Comparison of ENCODE assay signal across 14 cellular contexts in the genomic region with DNA sequence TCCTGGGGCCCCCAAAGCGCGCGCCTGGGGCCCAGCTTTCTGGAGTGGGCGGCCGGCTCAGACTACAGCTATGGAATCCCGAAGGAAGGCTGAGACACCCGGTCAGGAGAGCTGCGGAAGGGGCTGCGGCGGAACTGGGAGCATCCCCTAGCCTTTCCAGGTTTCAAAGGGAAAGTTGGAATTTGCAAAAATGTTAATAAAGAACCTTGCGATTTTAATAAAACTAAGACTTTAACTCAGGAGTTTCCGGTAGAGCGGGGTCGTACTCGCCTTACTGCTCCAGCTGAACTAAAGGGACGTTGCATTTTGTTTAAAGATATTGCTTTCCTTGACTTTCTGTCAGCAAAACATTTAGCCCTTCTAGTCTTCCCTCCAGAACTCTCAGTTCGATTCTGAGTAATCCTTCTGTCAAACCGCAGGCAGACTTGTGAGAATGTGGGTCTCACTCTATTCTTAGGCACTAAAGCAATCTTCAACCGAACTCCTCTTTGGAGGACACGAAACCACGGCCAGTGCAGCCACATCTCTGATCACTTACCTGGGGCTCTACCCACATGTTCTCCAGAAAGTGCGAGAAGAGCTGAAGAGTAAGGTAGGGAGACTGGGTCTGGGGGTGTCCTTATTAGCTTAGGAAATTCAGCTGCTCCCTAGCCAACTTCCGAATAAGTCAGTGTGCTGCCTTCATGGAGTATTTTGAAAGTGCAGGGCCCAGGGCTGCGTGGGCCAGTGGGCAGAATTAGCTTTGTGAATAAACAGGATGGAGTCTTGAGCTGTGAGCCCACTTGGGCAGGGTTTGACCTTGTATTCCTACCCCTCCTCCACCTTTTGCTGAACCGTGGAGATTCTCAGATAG. TPM values are rescaled to one million over a fixed set of nuclear protein-coding genes. Genes with fewer than 3 reads are reported as not detected.
DNase-seq lines count a peak whose midpoint lies in the region; ATAC-seq, FAIRE-seq and TF ChIP-seq lines count a peak whose summit lies in the region.
"Had no signal": no experiment of that assay in that cellular context is flagged by ENCODE, and none has a peak within 500 bp of the region (broad histone marks: within the 10 kb centered on the region; RNA-seq: fewer than 3 reads in every experiment).

No MANE protein-coding gene starts in this region.

- no peak overlapping the region for H3K18ac ChIP-seq in H9 (ENCODE audit: insufficient read length, low read depth, low read length)

- no peak overlapping the region for H3K4ac ChIP-seq in H9 (ENCODE audit: low read depth, low read length)

- H2AK5ac ChIP-seq in H9 (ENCODE audit: insufficient read length, low read length), result no peak overlapping the region

- H3K9me3 Mint-ChIP-seq in H9, result peaks cover 0 to 3% of the 10 kb centered on the region in 2 experiments; a peak in 3 of 5 replicates
- peaks cover 5% of the 10 kb centered on the region for H3K9me3 Mint-ChIP-seq in astrocyte (ENCODE audit: unreplicated experiment)
- H3K9me3 Mint-ChIP-seq: activated T-helper 1 cell treated with anti-CD3 and anti-CD28 coated beads, Interleukin-12 subunit alpha, Interleukin-12 subunit beta, Interleukin-2, Interleukin-4 antibody, amounts not matched to agents 30 ng/mL and 10 ng/mL and 1 ng/mL, durations not matched to agents 14 hours and 24 hours and 36 hours had no signal

- H3K56ac ChIP-seq in H9 (ENCODE audit: insufficient read length, low read depth, low read length), result no peak overlapping the region

- H2BK5ac ChIP-seq in H9 (ENCODE audit: insufficient read length, low read length), result no peak overlapping the region

- H3K4me1 ChIP-seq in H9 (ENCODE audit: insufficient read depth, low read length), result no peaks in the 10 kb centered on the region
- H3K4me1 ChIP-seq in astrocyte (ENCODE audit: insufficient read depth, low read length), result peaks cover 26% of the 10 kb centered on the region
- H3K4me1 ChIP-seq: foreskin keratinocyte had no signal

- peak overlapping the region in 1 of 3 experiments; percentile 67; a peak in 2 of 7 replicates for H3K27ac Mint-ChIP-seq in H9
- no peak overlapping the region for H3K27ac Mint-ChIP-seq in astrocyte (ENCODE audit: unreplicated experiment)
- H3K27ac Mint-ChIP-seq: activated T-helper 1 cell treated with anti-CD3 and anti-CD28 coated beads, Interleukin-12 subunit alpha, Interleukin-12 subunit beta, Interleukin-2, Interleukin-4 antibody, amounts not matched to agents 30 ng/mL and 10 ng/mL and 1 ng/mL, durations not matched to agents 14 hours and 24 hours and 36 hours had no signal

- H2BK12ac ChIP-seq in H9 (ENCODE audit: insufficient read length, low read depth, low read length), result no peak overlapping the region

- no peak overlapping the region for H3K4me3 ChIP-seq in astrocyte (ENCODE audit: insufficient read depth, low read depth, low read length)
- H3K4me3 ChIP-seq in neural cell (ENCODE audit: low read length), result peak overlapping the region; percentile 80

- no peaks in the 10 kb centered on the region for H3F3A ChIP-seq in neural cell (ENCODE audit: insufficient read depth, low read length, poor library complexity, severe bottlenecking)

- H3K4me2 ChIP-seq in H9 (ENCODE audit: insufficient read depth, insufficient read length, low read length) (peak overlapping the region; percentile 82), astrocyte (ENCODE audit: low read length) (peak overlapping the region; percentile 60), neural cell (ENCODE audit: low read length) (no peak overlapping the region)

- no peak for TF ChIP-seq RAD21 in neural cell (conservative IDR thresholded peaks at IDR 0.05)

- in situ Hi-C loops in GM13977 (cut with MboI; ENCODE audit: low pct_unique_long_range_greater_than_20kb, low sequenced_read_pairs, unreplicated experiment), result loop anchor here (10.0 to 25.0 kb wide), 3 partner anchors 212 to 412 kb away; a partner anchor contains a TSS

- H3K4me1 Mint-ChIP-seq in H9, result peaks cover 43 to 46% of the 10 kb centered on the region in 2 experiments
- H3K4me1 Mint-ChIP-seq in astrocyte (ENCODE audit: low read depth, unreplicated experiment), result peaks cover 15% of the 10 kb centered on the region

- no peak for ATAC-seq in HG03095 (IDR thresholded peaks at IDR 0.05; ENCODE audit: unreplicated experiment)
- ATAC-seq in HG02840 (IDR thresholded peaks at IDR 0.05; ENCODE audit: low FRiP score, unreplicated experiment), result no peak
- ATAC-seq: foreskin keratinocyte, PC-3 had no signal

- H3K27me3 ChIP-seq in H9 (ENCODE audit: insufficient read depth, low read length) (peaks cover 58% of the 10 kb centered on the region), astrocyte (ENCODE audit: insufficient read depth, low read length) (peaks cover 75% of the 10 kb centered on the region), neural cell (ENCODE audit: insufficient read depth, low read depth, low read length) (peaks cover 84% of the 10 kb centered on the region)

- no peak overlapping the region for H2BK15ac ChIP-seq in H9 (ENCODE audit: low read depth, low read length)

- H3K23me2 ChIP-seq in H9 (ENCODE audit: insufficient read length, low read depth, low read length, poor library complexity, severe bottlenecking), result peaks cover 25% of the 10 kb centered on the region

- H3K79me1 ChIP-seq in H9 (ENCODE audit: insufficient read depth, low read depth, low read length, poor library complexity, severe bottlenecking), result no peaks in the 10 kb centered on the region

- H3K9me3 ChIP-seq in H9 (ENCODE audit: control insufficient read depth, low read depth, low read length) (no peaks in the 10 kb centered on the region), astrocyte (ENCODE audit: insufficient read depth, low read depth, low read length) (no peaks in the 10 kb centered on the region), neural cell (ENCODE audit: low read length) (no peaks in the 10 kb centered on the region)

- no peak overlapping the region for H4K91ac ChIP-seq in H9 (ENCODE audit: insufficient read length, low read depth, low read length)

- no peak for TF ChIP-seq EP300 in neural cell (conservative IDR thresholded peaks at IDR 0.05; ENCODE audit: poor library complexity, severe bottlenecking)

- no peaks in the 10 kb centered on the region for H3K9me2 ChIP-seq in neural cell (ENCODE audit: insufficient read depth, low read length)

- FAIRE-seq in astrocyte (lab: Jason Lieb, UNC), result no peak
- FAIRE-seq in D721Med (lab: Jason Lieb, UNC), result no peak

- WGBS in H9 (ENCODE audit: extremely low coverage, insufficient read length, low lambda C conversion rate), result no CpG with 5 or more reads among the region's 25 CpGs

- H3K9ac ChIP-seq in H9 (ENCODE audit: extremely low read depth, insufficient read length, low read length) (no peak overlapping the region), astrocyte (ENCODE audit: low read length) (no peak overlapping the region), neural cell (ENCODE audit: low read length) (no peak overlapping the region)

- H2BK120ac ChIP-seq in H9 (ENCODE audit: low read depth, low read length, poor library complexity, severe bottlenecking), result no peak overlapping the region

- H3K27ac ChIP-seq in H9 (ENCODE audit: insufficient read length, low read depth, low read length), result no peak overlapping the region
- H3K27ac ChIP-seq in astrocyte (ENCODE audit: low read depth, low read length), result no peak overlapping the region
- H3K27ac ChIP-seq in neural cell (ENCODE audit: low read length), result no peak overlapping the region
- H3K27ac ChIP-seq: foreskin keratinocyte had no signal

- H2AFZ ChIP-seq in H9 (ENCODE audit: low read length) (no peak overlapping the region), astrocyte (ENCODE audit: low read depth, low read length) (no peak overlapping the region), neural cell (ENCODE audit: low read depth, low read length) (no peak overlapping the region)

- H3K27me3 Mint-ChIP-seq in H9 (ENCODE audit: low read depth) (peaks cover 69% of the 10 kb centered on the region), astrocyte (ENCODE audit: low read depth, unreplicated experiment) (peaks cover 73% of the 10 kb centered on the region)

- no peak overlapping the region for H4K8ac ChIP-seq in H9 (replicated peaks; ENCODE audit: insufficient read length, low read depth, low read length)

- H3K79me2 ChIP-seq in H9 (ENCODE audit: insufficient read depth, low read length) (no peaks in the 10 kb centered on the region), astrocyte (ENCODE audit: insufficient read depth, low read length) (no peaks in the 10 kb centered on the region), neural cell (replicated peaks; ENCODE audit: insufficient read depth, low read length) (no peaks in the 10 kb centered on the region)

- no peak overlapping the region for H3T11ph ChIP-seq in H9 (ENCODE audit: low read length)

- peaks cover 0 to 38% (median 35%) of the 10 kb centered on the region in 3 experiments; a peak in 5 of 7 replicates for H3K36me3 Mint-ChIP-seq in H9 (ENCODE audit: insufficient read depth in 1 of 3, low read depth in 3 of 3)
- H3K36me3 Mint-ChIP-seq in astrocyte (ENCODE audit: low read depth, unreplicated experiment), result peaks cover 3% of the 10 kb centered on the region

- H3K36me3 ChIP-seq in astrocyte (ENCODE audit: insufficient read depth, low read length), result no peaks in the 10 kb centered on the region
- H3K36me3 ChIP-seq in neural cell (ENCODE audit: insufficient read depth, low read length), result no peaks in the 10 kb centered on the region

- H3K23ac ChIP-seq in H9 (ENCODE audit: insufficient read length, low read depth, low read length), result no peak overlapping the region

- H4K5ac ChIP-seq in H9 (ENCODE audit: insufficient read length, low read depth, low read length), result no peak overlapping the region

- no peak overlapping the region for H3K14ac ChIP-seq in H9 (ENCODE audit: insufficient read depth, low read length)

- H3K4me3 Mint-ChIP-seq in H9 (peak overlapping the region; percentile 90 to 95), astrocyte (ENCODE audit: unreplicated experiment) (peak overlapping the region; percentile 5)
- H3K4me3 Mint-ChIP-seq: activated T-helper 1 cell treated with anti-CD3 and anti-CD28 coated beads, Interleukin-12 subunit alpha, Interleukin-12 subunit beta, Interleukin-2, Interleukin-4 antibody, amounts not matched to agents 30 ng/mL and 10 ng/mL and 1 ng/mL, durations not matched to agents 14 hours and 24 hours and 36 hours had no signal

- no peak overlapping the region for H2BK20ac ChIP-seq in H9 (ENCODE audit: low read depth, low read length, poor library complexity, severe bottlenecking)

- no peak for TF ChIP-seq CTCF in GM13977 (IDR thresholded peaks at IDR 0.05; ENCODE audit: extremely low read depth, insufficient read depth, missing control alignments)
- TF ChIP-seq CTCF in H9 (conservative IDR thresholded peaks at IDR 0.05), result no peak
- no peak for TF ChIP-seq CTCF in astrocyte (IDR thresholded peaks at IDR 0.05; ENCODE audit: insufficient read depth, low read depth, low read length)
- TF ChIP-seq CTCF in neural cell (IDR thresholded peaks at IDR 0.05; ENCODE audit: poor library complexity, severe bottlenecking), result no peak
- TF ChIP-seq CTCF in D721Med (IDR thresholded peaks at IDR 0.05; ENCODE audit: insufficient read depth, missing control alignments), result no peak

- H4K20me1 ChIP-seq in H9 (ENCODE audit: control insufficient read depth, insufficient read depth, insufficient read length), result no peaks in the 10 kb centered on the region
- no peaks in the 10 kb centered on the region for H4K20me1 ChIP-seq in astrocyte (ENCODE audit: insufficient read depth, low read length)
- no peaks in the 10 kb centered on the region for H4K20me1 ChIP-seq in neural cell (ENCODE audit: insufficient read depth)

- DNase-seq in GM13977 (ENCODE audit: low spot score) (peak; percentile 62), H9 (no peak), astrocyte (ENCODE audit: low read depth) (no peak), D721Med (ENCODE audit: insufficient read length, low spot score) (no peak), SKM-1 (lab: John Stamatoyannopoulos, UW; ENCODE audit: unreplicated experiment) (no peak)
- DNase-seq: foreskin keratinocyte, mesenchymal stem cell, NCI-H2029, PC-3, T-helper 9 cell had no signal

RNA-seq across cellular contexts. Expression of a gene that starts 1.9 kb away (rescaled TPM):
- 70.4 and 72.1 TPM in 2 replicates for total RNA-seq in H9 (2021)
- total RNA-seq in astrocyte, result 0.18 and 0.53 TPM in 2 replicates
- 0.64 and 0.77 TPM in 2 replicates for polyA plus RNA-seq in neural cell
- polyA minus RNA-seq in neural cell, result not detected in 2 replicates
- total RNA-seq: activated T-helper 1 cell treated with anti-CD3 and anti-CD28 coated beads, Interleukin-12 subunit alpha, Interleukin-12 subunit beta, Interleukin-2, Interleukin-4 antibody, amounts not matched to agents 30 ng/mL and 10 ng/mL and 1 ng/mL, durations not matched to agents 14 hours and 24 hours and 36 hours; foreskin keratinocyte had no signal
- polyA plus RNA-seq: foreskin keratinocyte had no signal

RNA-seq across cellular contexts. Expression of a gene that starts 15.0 kb away (rescaled TPM):
- total RNA-seq in H9 (2021) (0.42 and 0.79 TPM in 2 replicates), astrocyte (not detected in 2 replicates)
- not detected in 2 replicates for polyA plus RNA-seq in neural cell
- 0.46 and 0.49 TPM in 2 replicates for polyA minus RNA-seq in neural cell
- total RNA-seq: activated T-helper 1 cell treated with anti-CD3 and anti-CD28 coated beads, Interleukin-12 subunit alpha, Interleukin-12 subunit beta, Interleukin-2, Interleukin-4 antibody, amounts not matched to agents 30 ng/mL and 10 ng/mL and 1 ng/mL, durations not matched to agents 14 hours and 24 hours and 36 hours; foreskin keratinocyte; PC-3 had no signal
- polyA plus RNA-seq: foreskin keratinocyte had no signal

Comparison
In these comparisons a context has a peak if more than half of its experiments do, and no peak if none do; other contexts are left out.
1. RNA of a gene that starts 1.9 kb away (total RNA-seq): 70.4 to 72.1 TPM in H9; 0.18 to 0.53 TPM in astrocyte; every median in the first group is over 10 times any median in the second.